In the genomic region with DNA sequence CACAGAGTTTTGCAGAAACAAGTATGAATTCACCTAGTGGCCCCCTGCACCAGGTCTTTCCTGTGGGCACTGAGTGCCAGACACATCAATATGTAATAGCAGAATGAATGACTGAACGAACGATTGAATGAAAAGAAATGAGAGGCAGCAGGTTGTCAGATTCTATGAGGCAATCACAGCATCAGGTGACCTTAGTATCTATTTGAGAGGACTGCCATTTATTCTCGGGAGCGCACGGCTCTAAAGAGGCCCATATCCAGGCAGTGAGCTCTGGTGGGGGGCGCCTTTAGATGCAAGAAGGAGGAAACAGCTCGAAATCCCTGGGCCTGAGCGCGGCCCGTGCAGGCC, we compare ENCODE assay signal across 8 cellular contexts. TPM values are rescaled to one million over a fixed set of nuclear protein-coding genes. Genes with fewer than 3 reads are reported as not detected.
DNase-seq lines count a peak whose midpoint lies in the region; ATAC-seq and TF ChIP-seq lines count a peak whose summit lies in the region.

No MANE protein-coding gene starts in this region.

- CTCF ChIA-PET in activated CD8-positive, alpha-beta T cell treated with anti-CD3 and anti-CD28 coated beads for 36 hours (lab: Charles Lee) = interaction anchor here (0.7 to 4.1 kb wide), 8 partner anchors 8 to 102 kb away, joined by 3 to 30 read pairs (median 4); no protein-coding TSS in a partner anchor

- no peaks in the 10 kb centered on the region for H3K9me2 ChIP-seq in DOHH2 (replicated peaks; ENCODE audit: control insufficient read depth, low read length)

- peaks cover 31% of the 10 kb centered on the region for H3K36me3 ChIP-seq in DOHH2 (ENCODE audit: control insufficient read depth, low read length)

- H3K27me3 Mint-ChIP-seq in activated CD8-positive, alpha-beta T cell treated with anti-CD3 and anti-CD28 coated beads for 36 hours = peaks cover 3% of the 10 kb centered on the region
- H3K27me3 Mint-ChIP-seq in immature natural killer cell (ENCODE audit: low read depth in 3 of 3) = peaks cover 3 to 8% (median 5%) of the 10 kb centered on the region in 3 donors

- peaks cover 20% of the 10 kb centered on the region for H3K4me1 ChIP-seq in DOHH2 (ENCODE audit: control insufficient read depth, low read length)

- H3F3A ChIP-seq in DOHH2 (ENCODE audit: control insufficient read depth, insufficient read depth) = peaks cover 6% of the 10 kb centered on the region

- H3K79me2 ChIP-seq in DOHH2 (ENCODE audit: control insufficient read depth, low read length) = peaks cover 22% of the 10 kb centered on the region

- peak overlapping the region; percentile 27; the same call in 1 of the 2 replicates for H3K27ac ChIP-seq in DOHH2 (ENCODE audit: low read depth, low read length)

- H3K9me3 Mint-ChIP-seq in activated CD8-positive, alpha-beta T cell treated with anti-CD3 and anti-CD28 coated beads for 36 hours = no peaks in the 10 kb centered on the region
- H3K9me3 Mint-ChIP-seq in immature natural killer cell = no peaks in the 10 kb centered on the region

- no peak for DNase-seq in activated CD8-positive, alpha-beta T cell treated with anti-CD3 and anti-CD28 coated beads for 36 hours
- DNase-seq in immature natural killer cell = no peak
- no peak for DNase-seq in stimulated activated naive CD8-positive, alpha-beta T cell treated with anti-CD3 and anti-CD28 coated beads, Interleukin-15, Interleukin-2, amounts not matched to agents 100 U/mL and 50 U/mL, for 24 hours
- DNase-seq in activated CD8-positive, alpha-beta memory T cell treated with anti-CD3 and anti-CD28 coated beads, Interleukin-2, amount 50 U/mL, for 4 hours = no peak

- H3K4me3 ChIP-seq in DOHH2 (ENCODE audit: low read length) = peak overlapping the region; percentile 86

- ATAC-seq in HG02938 (IDR thresholded peaks at IDR 0.05; ENCODE audit: unreplicated experiment) (peak; percentile 21), GM21447 (IDR thresholded peaks at IDR 0.05; ENCODE audit: unreplicated experiment) (no peak), GM21381 (IDR thresholded peaks at IDR 0.05; ENCODE audit: unreplicated experiment) (no peak)
- peak; percentile 22 for ATAC-seq in activated CD8-positive, alpha-beta T cell treated with anti-CD3 and anti-CD28 coated beads for 36 hours
- ATAC-seq in stimulated activated naive CD8-positive, alpha-beta T cell treated with anti-CD3 and anti-CD28 coated beads, Interleukin-15, Interleukin-2, amounts not matched to agents 100 U/mL and 50 U/mL, for 24 hours = peak; percentile 16

- peak overlapping the region; percentile 76 for H3K4me2 ChIP-seq in DOHH2 (ENCODE audit: low read length)

- intact Hi-C loops in activated CD8-positive, alpha-beta T cell treated with anti-CD3 and anti-CD28 coated beads for 36 hours (cut with micrococcal nuclease) = no loop called here

- H3K27me3 ChIP-seq in DOHH2 (ENCODE audit: control insufficient read depth, low read length) = no peaks in the 10 kb centered on the region

- peak overlapping the region; percentile 78 for H3K4me3 Mint-ChIP-seq in activated CD8-positive, alpha-beta T cell treated with anti-CD3 and anti-CD28 coated beads for 36 hours
- peak overlapping the region; percentile 84 to 97 (median 93) for H3K4me3 Mint-ChIP-seq in immature natural killer cell

- H3K9me3 ChIP-seq in DOHH2 (ENCODE audit: control insufficient read depth, insufficient read depth, low read length) = no peaks in the 10 kb centered on the region

- no peak for TF ChIP-seq CTCF in DOHH2 (IDR thresholded peaks at IDR 0.05; ENCODE audit: low read depth, low read length, poor library complexity, severe bottlenecking)
- no peak for TF ChIP-seq CTCF in activated CD8-positive, alpha-beta T cell treated with anti-CD3 and anti-CD28 coated beads for 36 hours (IDR thresholded peaks at IDR 0.05)

- POLR2A ChIA-PET in activated CD8-positive, alpha-beta T cell treated with anti-CD3 and anti-CD28 coated beads for 36 hours (lab: Charles Lee) = interaction anchor here (0.7 to 1.6 kb wide), 7 partner anchors 18 to 488 kb away, joined by 3 to 6 read pairs (median 3); partner anchors contain the start of genes CENPU and SNX25

- peak overlapping the region; percentile 76 for H3K27ac Mint-ChIP-seq in activated CD8-positive, alpha-beta T cell treated with anti-CD3 and anti-CD28 coated beads for 36 hours
- H3K27ac Mint-ChIP-seq in immature natural killer cell = peak overlapping the region; percentile 80 to 94 (median 89)

- no peaks in the 10 kb centered on the region for H3K36me3 Mint-ChIP-seq in activated CD8-positive, alpha-beta T cell treated with anti-CD3 and anti-CD28 coated beads for 36 hours (ENCODE audit: low read depth)
- peaks cover 0 to 5% (median 0%) of the 10 kb centered on the region in 3 donors for H3K36me3 Mint-ChIP-seq in immature natural killer cell

- no peaks in the 10 kb centered on the region for H4K20me1 ChIP-seq in DOHH2 (ENCODE audit: control insufficient read depth, insufficient read depth, low read depth, low read length)

- H3K4me1 Mint-ChIP-seq in activated CD8-positive, alpha-beta T cell treated with anti-CD3 and anti-CD28 coated beads for 36 hours (ENCODE audit: low read depth) = peaks cover 13% of the 10 kb centered on the region
- peaks cover 20 to 34% of the 10 kb centered on the region in 2 donors for H3K4me1 Mint-ChIP-seq in immature natural killer cell

RNA-seq across cellular contexts. Expression of gene SLC25A4, which starts 0.5 kb away (rescaled TPM):
- 1 to 10 TPM; 8.5 to 8.7 TPM for total RNA-seq in activated CD8-positive, alpha-beta T cell treated with anti-CD3 and anti-CD28 coated beads for 36 hours
- 10 to 100 TPM; 17.9 to 21.9 (median 18.9) TPM for polyA plus RNA-seq in immature natural killer cell

Comparison
In these comparisons a context has a peak if more than half of its experiments do, and no peak if none do; other contexts are left out.
1. ATAC-seq: peak in HG02938 (single experiment), activated CD8-positive, alpha-beta T cell treated with anti-CD3 and anti-CD28 coated beads for 36 hours (single experiment) and stimulated activated naive CD8-positive, alpha-beta T cell treated with anti-CD3 and anti-CD28 coated beads, Interleukin-15, Interleukin-2, amounts not matched to agents 100 U/mL and 50 U/mL, for 24 hours (single experiment); none in GM21447 (single experiment) and GM21381 (single experiment).